ENCODE assay signal across 23 cellular contexts in genomic region chr17:74939534-74939933, GRCh38. TPM values are rescaled to one million over a fixed set of nuclear protein-coding genes. Genes with fewer than 3 reads are reported as not detected.
DNase-seq lines count a peak whose midpoint lies in the region; ATAC-seq, FAIRE-seq and TF ChIP-seq lines count a peak whose summit lies in the region.
"Had no signal": no experiment of that assay in that cellular context is flagged by ENCODE, and none has a peak within 500 bp of the region (broad histone marks: within the 10 kb centered on the region; RNA-seq: fewer than 3 reads in every experiment).

No MANE protein-coding gene starts in this region.

- ATAC-seq in HCT116 (no peak), mucosa of descending colon (no peak), omental fat pad (ENCODE audit: low FRiP score) (no peak)
- ATAC-seq: A549; CD8-positive, alpha-beta T cell; GM12878 had no signal

- peaks cover 76% of the 10 kb centered on the region for H3K27me3 Mint-ChIP-seq in astrocyte (ENCODE audit: low read depth, unreplicated experiment)

- H3K4me1 Mint-ChIP-seq in astrocyte (ENCODE audit: low read depth, unreplicated experiment): no peaks in the 10 kb centered on the region
- H3K4me1 Mint-ChIP-seq: CD4-positive, CD25-positive, alpha-beta regulatory T cell had no signal

- H3K27me3 ChIP-seq in BLaER1 (peaks cover 46% of the 10 kb centered on the region), HCT116 (ENCODE audit: insufficient read depth, low read length) (peaks cover 4% of the 10 kb centered on the region; the same call in 1 of the 2 replicates), astrocyte (ENCODE audit: insufficient read depth, low read length) (peaks cover 42% of the 10 kb centered on the region), esophagus squamous epithelium (peaks cover 0 to 83% (median 12%) of the 10 kb centered on the region in 4 donors)

- POLR2A ChIA-PET in HCT116 (lab: Charles Lee): interaction anchor here (1.5 kb wide), 1 partner anchor 66 kb away, joined by 3 read pairs; the partner anchor contains the start of gene FDXR

- CTCF ChIA-PET in HCT116 (lab: Charles Lee): interaction anchor here (1.0 to 1.4 kb wide), 2 partner anchors 18 to 22 kb away, joined by 3 to 5 read pairs; no protein-coding TSS in a partner anchor

- intact Hi-C loops in HCT116 (cut with micrococcal nuclease): no loop called here
- intact Hi-C loops in esophagus squamous epithelium (cut with DNase I): no loop called here
- intact Hi-C loops in mucosa of descending colon (cut with DNase I, micrococcal nuclease): no loop called here

- H3K9me3 Mint-ChIP-seq in astrocyte (ENCODE audit: unreplicated experiment): peaks cover 3% of the 10 kb centered on the region
- H3K9me3 Mint-ChIP-seq: CD8-positive, alpha-beta T cell had no signal

- H3K9me3 ChIP-seq in BLaER1 (no peaks in the 10 kb centered on the region), HCT116 (ENCODE audit: control insufficient read depth in 1 of 2, insufficient read depth in 1 of 2, low read depth in 1 of 2, low read length in 2 of 2) (no peaks in the 10 kb centered on the region), astrocyte (ENCODE audit: insufficient read depth, low read depth, low read length) (no peaks in the 10 kb centered on the region), esophagus squamous epithelium (no peaks in the 10 kb centered on the region), mucosa of descending colon (no peaks in the 10 kb centered on the region)
- H3K9me3 ChIP-seq: A549, BE2C, Caco-2, HAP-1 had no signal

- H3K4me1 ChIP-seq in BLaER1: peaks cover 8% of the 10 kb centered on the region
- peaks cover 12 to 16% of the 10 kb centered on the region in 2 experiments for H3K4me1 ChIP-seq in HCT116 (ENCODE audit: control insufficient read depth in 1 of 2, insufficient read depth in 2 of 2, low read length in 2 of 2)
- H3K4me1 ChIP-seq in astrocyte (ENCODE audit: insufficient read depth, low read length): no peaks in the 10 kb centered on the region
- H3K4me1 ChIP-seq in esophagus squamous epithelium: peaks cover 9 to 80% (median 20%) of the 10 kb centered on the region in 3 donors
- H3K4me1 ChIP-seq in mucosa of descending colon (ENCODE audit: low read depth): peaks cover 8% of the 10 kb centered on the region
- H3K4me1 ChIP-seq: BE2C, Caco-2, HAP-1 had no signal

- no TSS peak for BruUV-seq in HCT116 (replicated peaks; lab: Mats Ljungman, UMichigan)

- no peak for DNase-seq in HCT116 (ENCODE audit: low read depth, low spot score)
- DNase-seq in astrocyte (ENCODE audit: low read depth): no peak
- no peak for DNase-seq in esophagus squamous epithelium (lab: John Stamatoyannopoulos, UW)
- no peak for DNase-seq in mucosa of descending colon
- DNase-seq in DMS 273 treated with DMSO at 0.1 percent for 48 hours (lab: John Stamatoyannopoulos, UW): no peak
- DNase-seq in omental fat pad (ENCODE audit: low spot score): no peak
- DNase-seq: 8988T; ACHN; AML-193; BE2C; Caco-2; CD4-positive, CD25-positive, alpha-beta regulatory T cell; CD8-positive, alpha-beta T cell; DMS79; EL; GDM1; GOT3 had no signal

- H3K4me3 ChIP-seq in BLaER1 (no peak overlapping the region), HCT116 (replicated peaks in 1 of 2; ENCODE audit: low read depth in 1 of 2, low read length in 2 of 2) (no peak overlapping the region), astrocyte (ENCODE audit: insufficient read depth, low read depth, low read length) (no peak overlapping the region), esophagus squamous epithelium (no peak overlapping the region), mucosa of descending colon (no peak overlapping the region)
- H3K4me3 ChIP-seq: A549, GM12878, HAP-1 had no signal

- no peak for TF ChIP-seq POLR2A in HCT116 (IDR thresholded peaks at IDR 0.05; ENCODE audit: borderline replicate concordance, extremely low read depth, insufficient read depth, insufficient read length)
- TF ChIP-seq POLR2A in esophagus squamous epithelium (IDR thresholded peaks at IDR 0.05): no peak

- no peaks in the 10 kb centered on the region for H3K9me2 ChIP-seq in HCT116 (ENCODE audit: insufficient read depth)

- H4K20me1 ChIP-seq in BLaER1 (peaks cover 15% of the 10 kb centered on the region), HCT116 (ENCODE audit: insufficient read depth) (no peaks in the 10 kb centered on the region), astrocyte (ENCODE audit: insufficient read depth, low read length) (no peaks in the 10 kb centered on the region)

- no peak overlapping the region for H3K9ac ChIP-seq in BLaER1
- no peak overlapping the region for H3K9ac ChIP-seq in HCT116 (ENCODE audit: low read length)
- no peak overlapping the region for H3K9ac ChIP-seq in astrocyte (ENCODE audit: low read length)

- WGBS in esophagus squamous epithelium, 2 donors: 28 to 39% methylated on average over 8 of the region's 8 CpGs

- no peak for FAIRE-seq in astrocyte (lab: Jason Lieb, UNC)
- FAIRE-seq: A549, GM12878, H54 had no signal

- TF ChIP-seq CTCF in HCT116 (IDR thresholded peaks at IDR 0.05 in 2 of 3, conservative IDR thresholded peaks at IDR 0.05 in 1 of 3; ENCODE audit: borderline replicate concordance in 1 of 3, insufficient read depth in 1 of 3, low read depth in 2 of 3, low read length in 2 of 3) (no peak), astrocyte (IDR thresholded peaks at IDR 0.05; ENCODE audit: insufficient read depth, low read depth, low read length) (no peak), esophagus squamous epithelium (IDR thresholded peaks at IDR 0.05) (no peak), mucosa of descending colon (IDR thresholded peaks at IDR 0.05) (no peak), omental fat pad (IDR thresholded peaks at IDR 0.05) (no peak)

- H3K36me3 Mint-ChIP-seq in astrocyte (ENCODE audit: low read depth, unreplicated experiment): no peaks in the 10 kb centered on the region
- H3K36me3 Mint-ChIP-seq: CD4-positive, CD25-positive, alpha-beta regulatory T cell; CD8-positive, alpha-beta T cell had no signal

- no peak for TF ChIP-seq RAD21 in HCT116 (IDR thresholded peaks at IDR 0.05; ENCODE audit: low read depth)

- H3K36me3 ChIP-seq in BLaER1 (no peaks in the 10 kb centered on the region), HCT116 (ENCODE audit: control insufficient read depth in 1 of 2, insufficient read depth in 2 of 2, low read length in 2 of 2) (no peaks in the 10 kb centered on the region), astrocyte (ENCODE audit: insufficient read depth, low read length) (no peaks in the 10 kb centered on the region), esophagus squamous epithelium (peaks cover 0 to 5% (median 0%) of the 10 kb centered on the region in 3 donors), mucosa of descending colon (ENCODE audit: low read depth) (no peaks in the 10 kb centered on the region)
- H3K36me3 ChIP-seq: BE2C, HAP-1 had no signal

- RAD21 ChIA-PET in HCT116 (lab: Charles Lee; ENCODE audit: low non-redundant PET in 1 of 2, low total read pairs in 2 of 2, uncharacterized antibody in 2 of 2, unreplicated experiment in 2 of 2): no interaction called here

- H3K27ac Mint-ChIP-seq in astrocyte (ENCODE audit: unreplicated experiment): no peak overlapping the region
- H3K27ac Mint-ChIP-seq: CD4-positive, CD25-positive, alpha-beta regulatory T cell; CD8-positive, alpha-beta T cell had no signal

- no peak overlapping the region for H2AFZ ChIP-seq in HCT116 (ENCODE audit: low read depth, low read length, poor library complexity, severe bottlenecking)
- no peak overlapping the region for H2AFZ ChIP-seq in astrocyte (ENCODE audit: low read depth, low read length)

- peak overlapping the region; percentile 10 for H3K4me3 Mint-ChIP-seq in astrocyte (ENCODE audit: unreplicated experiment)
- H3K4me3 Mint-ChIP-seq: CD4-positive, CD25-positive, alpha-beta regulatory T cell; CD8-positive, alpha-beta T cell had no signal

- H3K79me2 ChIP-seq in HCT116 (ENCODE audit: insufficient read depth, low read length): no peaks in the 10 kb centered on the region
- H3K79me2 ChIP-seq in astrocyte (ENCODE audit: insufficient read depth, low read length): no peaks in the 10 kb centered on the region

- no peak overlapping the region for H3K27ac ChIP-seq in BLaER1
- no peak overlapping the region for H3K27ac ChIP-seq in HCT116 (ENCODE audit: low read depth, low read length)
- H3K27ac ChIP-seq in astrocyte (ENCODE audit: low read depth, low read length): no peak overlapping the region
- peak overlapping the region; percentile 9 to 59 (median 40) for H3K27ac ChIP-seq in esophagus squamous epithelium
- H3K27ac ChIP-seq: A549, C4-2B had no signal

- H3K4me2 ChIP-seq in BLaER1 (peak overlapping the region; percentile 19; the same call in 1 of the 2 replicates), HCT116 (ENCODE audit: low read length) (no peak overlapping the region), astrocyte (ENCODE audit: low read length) (no peak overlapping the region)
- H3K4me2 ChIP-seq: A549 had no signal

TF ChIP-seq in HCT116, 20 proteins besides CTCF, POLR2A, EP300 and RAD21:
- TF ChIP-seq SP1 (IDR thresholded peaks at IDR 0.05; ENCODE audit: low read depth): no peak
- TF ChIP-seq TCF7L2 (IDR thresholded peaks at IDR 0.05; ENCODE audit: borderline replicate concordance, extremely low read depth, insufficient read depth, insufficient read length): peak; percentile 16

RNA-seq across cellular contexts. Expression of gene OTOP3, which starts 3.8 kb away (rescaled TPM):
- total RNA-seq in HCT116 (2021; ENCODE audit: unreplicated experiment) (not detected), astrocyte (not detected in 2 replicates), esophagus squamous epithelium (10 to 100 TPM in 3 of 4 donors, 1 to 10 TPM in 1; 7.1 to 33.9 (median 24.0) TPM), mucosa of descending colon (1 to 10 TPM in 2 of 3 donors, under 1 TPM in 1; 0.38 to 2.8 (median 1.5) TPM), omental fat pad (not detected)
- polyA plus RNA-seq in HCT116 (2012): not detected in 2 replicates
- total RNA-seq: Caco-2; CD4-positive, CD25-positive, alpha-beta regulatory T cell; CD8-positive, alpha-beta T cell; GM12878 had no signal
- polyA plus RNA-seq: A549; CD4-positive, CD25-positive, alpha-beta regulatory T cell had no signal

RNA-seq across cellular contexts. Expression of gene OTOP2, which starts 15.5 kb away (rescaled TPM):
- not detected for total RNA-seq in HCT116 (2021; ENCODE audit: unreplicated experiment)
- 0.04 and 0.07 TPM in 2 replicates for polyA plus RNA-seq in HCT116 (2012)
- not detected in 2 replicates for total RNA-seq in astrocyte
- 1 to 10 TPM in 1 of 4 donors, under 1 TPM in 2, not detected in 1; 0.38 to 1.4 (median 0.41) TPM for total RNA-seq in esophagus squamous epithelium
- total RNA-seq in mucosa of descending colon: 100 to 1,000 TPM in 1 of 3 donors, 10 to 100 TPM in 2; 15.3 to 135 (median 54.0) TPM
- not detected for total RNA-seq in omental fat pad
- total RNA-seq: Caco-2; CD4-positive, CD25-positive, alpha-beta regulatory T cell; CD8-positive, alpha-beta T cell; GM12878 had no signal
- polyA plus RNA-seq: CD4-positive, CD25-positive, alpha-beta regulatory T cell; GM12878 had no signal

RNA-seq across cellular contexts. Expression of gene USH1G, which starts 16.5 kb away (rescaled TPM):
- total RNA-seq in HCT116 (2021; ENCODE audit: unreplicated experiment): 3.1 TPM
- 2.2 and 2.4 TPM in 2 replicates for polyA plus RNA-seq in HCT116 (2012)
- total RNA-seq in astrocyte: 0.14 TPM in 1 of 2 replicates, not detected in the other
- total RNA-seq in esophagus squamous epithelium: 10 to 100 TPM in 1 of 4 donors, 1 to 10 TPM in 3; 2.9 to 12.1 (median 6.7) TPM
- total RNA-seq in mucosa of descending colon: not detected
- not detected for total RNA-seq in omental fat pad
- total RNA-seq: CD4-positive, CD25-positive, alpha-beta regulatory T cell; CD8-positive, alpha-beta T cell had no signal
- polyA plus RNA-seq: CD4-positive, CD25-positive, alpha-beta regulatory T cell had no signal

RNA-seq across cellular contexts. Expression of gene HID1, which starts 33.0 kb away (rescaled TPM):
- total RNA-seq in HCT116 (2021; ENCODE audit: unreplicated experiment) (43.8 TPM), astrocyte (2.5 and 2.6 TPM in 2 replicates), esophagus squamous epithelium (1 to 10 TPM; 1.7 to 6.3 (median 2.6) TPM), mucosa of descending colon (10 to 100 TPM; 29.9 to 56.9 (median 47.4) TPM), omental fat pad (10 to 100 TPM in 1 of 4 donors, 1 to 10 TPM in 3; 4.0 to 24.1 (median 6.1) TPM)
- polyA plus RNA-seq in HCT116 (2012): 37.7 and 58.1 TPM in 2 replicates

RNA-seq across cellular contexts. Expression of gene FADS6, which starts 46.1 kb away (rescaled TPM):
- total RNA-seq in HCT116 (2021; ENCODE audit: unreplicated experiment) (not detected), astrocyte (not detected in 2 replicates), esophagus squamous epithelium (1 to 10 TPM in 2 of 4 donors, under 1 TPM in 2; 0.19 to 6.0 (median 1.9) TPM), mucosa of descending colon (1 to 10 TPM in 2 of 3 donors, under 1 TPM in 1; 0.14 to 4.2 (median 1.1) TPM), omental fat pad (not detected)
- polyA plus RNA-seq in HCT116 (2012): not detected in 2 replicates
- total RNA-seq: CD4-positive, CD25-positive, alpha-beta regulatory T cell; CD8-positive, alpha-beta T cell; GM12878 had no signal
- polyA plus RNA-seq: CD4-positive, CD25-positive, alpha-beta regulatory T cell; GM12878 had no signal

Comparison
In these comparisons a context has a peak if more than half of its experiments do, and no peak if none do; other contexts are left out.
1. H3K27ac ChIP-seq: peak in esophagus squamous epithelium (4 of 4); none in BLaER1 (single experiment), HCT116 (single experiment) and astrocyte (single experiment).
2. RNA of gene OTOP2, which starts 15.5 kb away (total RNA-seq): 15.3 to 135 TPM in mucosa of descending colon; 0.38 to 1.4 TPM in esophagus squamous epithelium, not detected in HCT116 (single experiment), not detected in astrocyte and not detected in omental fat pad; every median in the first group is over 4 times any median in the second.